ENCODE assay signal across 8 cellular contexts in the genomic region with DNA sequence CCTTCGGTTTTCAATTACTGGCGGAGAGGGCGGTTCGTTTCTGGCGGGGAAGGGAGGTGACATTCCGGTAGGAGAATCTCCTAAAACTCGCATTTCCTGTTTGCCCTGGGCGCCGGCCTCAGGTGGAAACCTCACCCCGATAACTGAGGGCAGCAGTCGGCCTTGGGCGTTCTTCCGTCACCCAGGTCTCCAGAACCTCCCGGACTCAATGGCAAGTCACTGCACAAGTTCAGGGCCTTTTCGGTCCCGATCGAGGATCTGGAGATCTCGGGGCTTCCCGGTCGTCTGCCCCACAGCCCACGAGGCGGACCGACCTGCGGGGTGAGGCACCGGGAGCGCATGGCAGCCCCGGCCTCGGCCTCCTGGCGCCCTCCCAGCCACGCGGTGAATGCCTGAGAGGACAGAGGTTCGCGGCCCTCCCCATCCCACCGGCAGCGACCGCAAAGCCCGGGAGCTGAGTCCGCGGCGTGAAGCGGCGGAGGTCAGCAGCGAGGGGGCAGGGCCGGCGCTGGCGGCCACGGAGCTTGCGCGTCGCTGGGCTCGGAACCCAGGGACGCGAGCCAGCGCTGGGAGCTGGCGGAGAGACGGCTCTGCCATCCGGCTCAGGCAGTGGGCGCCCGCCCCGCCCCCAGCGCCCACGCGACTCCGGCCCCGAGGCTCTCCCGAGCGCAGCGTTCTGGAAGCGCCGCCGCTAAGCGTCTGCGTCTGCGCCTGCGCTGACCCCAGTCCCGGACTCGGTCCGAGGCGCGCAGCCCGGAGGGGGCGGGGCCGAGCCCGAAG.
A peak's percentile ranks its signal among the peaks of the same experiment; 100 is the strongest.
DNase-seq lines count a peak whose midpoint lies in the region; ATAC-seq and TF ChIP-seq lines count a peak whose summit lies in the region.

No MANE protein-coding gene starts in this region.

- peak overlapping the region; percentile 79 for H3K4me3 ChIP-seq in DOHH2 (ENCODE audit: low read length)

- H3K9me3 ChIP-seq in DOHH2 (ENCODE audit: control insufficient read depth, insufficient read depth, low read length), result no peaks in the 10 kb centered on the region

- no peaks in the 10 kb centered on the region for H3K9me2 ChIP-seq in DOHH2 (replicated peaks; ENCODE audit: control insufficient read depth, low read length)

- no peak overlapping the region for H3K27ac ChIP-seq in DOHH2 (ENCODE audit: low read depth, low read length)
- H3K27ac ChIP-seq in RWPE1, result peak overlapping the region; percentile 98

- peak overlapping the region; percentile 91 for H3K27ac Mint-ChIP-seq in nephron progenitor cell
- H3K27ac Mint-ChIP-seq in stimulated activated naive CD8-positive, alpha-beta T cell treated with anti-CD3 and anti-CD28 coated beads, Interleukin-15, Interleukin-2, amounts not matched to agents 100 ng/mL and 50 ng/mL, for 24 hours, result peak overlapping the region; percentile 76

- no peaks in the 10 kb centered on the region; the same call in 1 of the 2 replicates for H3F3A ChIP-seq in DOHH2 (ENCODE audit: control insufficient read depth, insufficient read depth)

- peak; percentile 80 for ATAC-seq in GM21825 (IDR thresholded peaks at IDR 0.05; ENCODE audit: unreplicated experiment)

- peaks cover 15% of the 10 kb centered on the region for H3K4me1 Mint-ChIP-seq in nephron progenitor cell
- peaks cover 5% of the 10 kb centered on the region for H3K4me1 Mint-ChIP-seq in stimulated activated naive CD8-positive, alpha-beta T cell treated with anti-CD3 and anti-CD28 coated beads, Interleukin-15, Interleukin-2, amounts not matched to agents 100 ng/mL and 50 ng/mL, for 24 hours (ENCODE audit: low read depth)

- no peaks in the 10 kb centered on the region for H3K36me3 Mint-ChIP-seq in nephron progenitor cell (ENCODE audit: low read depth)
- no peaks in the 10 kb centered on the region for H3K36me3 Mint-ChIP-seq in stimulated activated naive CD8-positive, alpha-beta T cell treated with anti-CD3 and anti-CD28 coated beads, Interleukin-15, Interleukin-2, amounts not matched to agents 100 ng/mL and 50 ng/mL, for 24 hours (ENCODE audit: low read depth)

- H3K36me3 ChIP-seq in DOHH2 (ENCODE audit: control insufficient read depth, low read length), result no peaks in the 10 kb centered on the region

- H3K4me3 Mint-ChIP-seq in nephron progenitor cell, result peak overlapping the region; percentile 78
- H3K4me3 Mint-ChIP-seq in stimulated activated naive CD8-positive, alpha-beta T cell treated with anti-CD3 and anti-CD28 coated beads, Interleukin-15, Interleukin-2, amounts not matched to agents 100 ng/mL and 50 ng/mL, for 24 hours, result peak overlapping the region; percentile 83

- POLR2A ChIA-PET in RWPE1 (lab: Yijun Ruan, JAX; ENCODE audit: low non-redundant PET), result interaction anchor here (0.6 to 2.3 kb wide), 3 partner anchors 47 to 210 kb away, joined by 3 to 10 read pairs (median 3); no protein-coding TSS in a partner anchor

- H4K20me1 ChIP-seq in DOHH2 (ENCODE audit: control insufficient read depth, insufficient read depth, low read depth, low read length), result no peaks in the 10 kb centered on the region

- CTCF ChIA-PET in RWPE1 (lab: Yijun Ruan, JAX), result interaction anchor here (1.0 to 1.4 kb wide), 2 partner anchors 17 to 201 kb away, joined by 3 to 5 read pairs; no protein-coding TSS in a partner anchor

- H3K4me1 ChIP-seq in DOHH2 (ENCODE audit: control insufficient read depth, low read length), result peaks cover 9% of the 10 kb centered on the region

- H3K4me2 ChIP-seq in DOHH2 (ENCODE audit: low read length), result peak overlapping the region; percentile 92

- DNase-seq in Kasumi-1 (lab: John Stamatoyannopoulos, UW) (peak; percentile 47 to 56), RWPE1 (ENCODE audit: low spot score) (peak; percentile 97), fibroblast of the conjunctiva (ENCODE audit: low read depth) (peak; percentile 92), nephron progenitor cell (peak; percentile 98)
- DNase-seq in activated effector memory CD4-positive, alpha-beta T cell treated with anti-CD3 and anti-CD28 coated beads, Interleukin-2, amount 50 U/mL, for 16 hours, result peak; percentile 95

- H3K27me3 ChIP-seq in DOHH2 (ENCODE audit: control insufficient read depth, low read length), result peaks cover 17% of the 10 kb centered on the region

- TF ChIP-seq CTCF in DOHH2 (IDR thresholded peaks at IDR 0.05; ENCODE audit: low read depth, low read length, poor library complexity, severe bottlenecking) (no peak), RWPE1 (conservative IDR thresholded peaks at IDR 0.05; ENCODE audit: low read depth) (no peak), nephron progenitor cell (IDR thresholded peaks at IDR 0.05) (no peak)

- no peaks in the 10 kb centered on the region for H3K79me2 ChIP-seq in DOHH2 (ENCODE audit: control insufficient read depth, low read length)

- no peaks in the 10 kb centered on the region for H3K9me3 Mint-ChIP-seq in nephron progenitor cell
- H3K9me3 Mint-ChIP-seq in stimulated activated naive CD8-positive, alpha-beta T cell treated with anti-CD3 and anti-CD28 coated beads, Interleukin-15, Interleukin-2, amounts not matched to agents 100 ng/mL and 50 ng/mL, for 24 hours, result no peaks in the 10 kb centered on the region

- no peaks in the 10 kb centered on the region for H3K27me3 Mint-ChIP-seq in nephron progenitor cell (ENCODE audit: low read depth, poor library complexity)
- no peaks in the 10 kb centered on the region for H3K27me3 Mint-ChIP-seq in stimulated activated naive CD8-positive, alpha-beta T cell treated with anti-CD3 and anti-CD28 coated beads, Interleukin-15, Interleukin-2, amounts not matched to agents 100 ng/mL and 50 ng/mL, for 24 hours
